In genomic region chr14:28676481-28676880, GRCh38 we compare ENCODE assay signal across 16 cellular contexts.
A peak's percentile ranks its signal among the peaks of the same experiment; 100 is the strongest.
DNase-seq lines count a peak whose midpoint lies in the region; ATAC-seq and TF ChIP-seq lines count a peak whose summit lies in the region.
"Had no signal": no experiment of that assay in that cellular context is flagged by ENCODE, and none has a peak within 500 bp of the region (broad histone marks: within the 10 kb centered on the region; RNA-seq: fewer than 3 reads in every experiment).

No MANE protein-coding gene starts in this region.

- H3K27ac ChIP-seq in RWPE2 (ENCODE audit: poor library complexity, severe bottlenecking) (peak overlapping the region; percentile 92), coronary artery (no peak overlapping the region)
- H3K27ac ChIP-seq: thoracic aorta had no signal

- no peaks in the 10 kb centered on the region for H3K27me3 ChIP-seq in RWPE2 (ENCODE audit: insufficient read depth, poor library complexity, severe bottlenecking)
- H3K27me3 ChIP-seq: esophagus squamous epithelium had no signal

- peaks cover 5% of the 10 kb centered on the region; the same call in 1 of the 2 replicates for H3K36me3 ChIP-seq in RWPE2 (ENCODE audit: low read depth)
- H3K36me3 ChIP-seq: esophagus squamous epithelium, thoracic aorta had no signal

- TF ChIP-seq CTCF in RWPE2 (IDR thresholded peaks at IDR 0.05; ENCODE audit: poor library complexity, severe bottlenecking) (peak; percentile 5), coronary artery (IDR thresholded peaks at IDR 0.05) (no peak)

- H3K4me3 ChIP-seq in RWPE2 (ENCODE audit: severe bottlenecking) (no peak overlapping the region), coronary artery (no peak overlapping the region)
- H3K4me3 ChIP-seq: esophagus squamous epithelium, thoracic aorta had no signal

- peak; percentile 57 for ATAC-seq in HG02588 (IDR thresholded peaks at IDR 0.05; ENCODE audit: unreplicated experiment)
- peak; percentile 99 for ATAC-seq in RWPE2 (ENCODE audit: low read depth)
- ATAC-seq in GM21526 (IDR thresholded peaks at IDR 0.05; ENCODE audit: low FRiP score, unreplicated experiment): no peak
- ATAC-seq: natural killer cell treated with Interleukin-12 subunit alpha and Interleukin-12 subunit beta and Interleukin-15 and Interleukin-18, amount 100 ng/mL, for 72 hours had no signal

- DNase-seq in RWPE2 (ENCODE audit: low spot score) (no peak), fibroblast of peridontal ligament (ENCODE audit: extremely low read depth) (peak; percentile 71), stromal cell of bone marrow (ENCODE audit: low read depth) (peak; percentile 46), NCI-H2227 (lab: John Stamatoyannopoulos, UW; ENCODE audit: unreplicated experiment) (no peak), coronary artery (ENCODE audit: low spot score) (no peak)
- DNase-seq: activated CD4-positive, alpha-beta T cell treated with anti-CD3 and anti-CD28 coated beads, Interleukin-2, amount 50 U/mL, for 1 hour; central memory CD4-positive, alpha-beta T cell; esophagus squamous epithelium; kidney; NCI-H1694; small intestine; T-helper 1 cell had no signal

- peaks cover 56% of the 10 kb centered on the region for H3K4me1 ChIP-seq in RWPE2 (ENCODE audit: insufficient read depth, poor library complexity, severe bottlenecking)

- H3K9me3 ChIP-seq in RWPE2 (ENCODE audit: severe bottlenecking): no peaks in the 10 kb centered on the region
- H3K9me3 ChIP-seq: esophagus squamous epithelium, thoracic aorta had no signal

Comparison
In these comparisons a context has a peak if more than half of its experiments do, and no peak if none do; other contexts are left out.
1. DNase-seq: peak in fibroblast of peridontal ligament (single experiment) and stromal cell of bone marrow (single experiment); none in RWPE2 (single experiment), NCI-H2227 (single experiment) and coronary artery (single experiment).